ENCODE assay signal across 14 cellular contexts in the genomic region with DNA sequence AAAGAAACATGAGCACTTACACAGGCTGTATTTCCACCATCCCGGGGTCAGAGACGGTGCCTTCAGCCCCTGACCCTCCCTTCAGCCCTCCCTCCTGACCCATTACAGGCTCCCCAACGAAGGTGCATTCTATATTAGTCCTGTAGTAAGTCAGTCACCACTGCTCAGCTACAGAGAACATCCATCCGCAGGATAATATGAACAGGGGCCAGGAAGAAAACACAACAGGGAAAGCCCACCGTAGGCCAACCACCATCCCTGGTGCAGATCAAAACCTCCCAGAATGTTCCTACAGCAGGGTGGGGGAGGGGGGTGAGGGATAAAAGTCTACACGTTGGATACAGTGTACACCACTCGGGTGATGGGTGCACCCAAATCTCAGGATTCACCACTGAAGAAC. TPM values are rescaled to one million over a fixed set of nuclear protein-coding genes. Genes with fewer than 3 reads are reported as not detected.
DNase-seq lines count a peak whose midpoint lies in the region; ATAC-seq and TF ChIP-seq lines count a peak whose summit lies in the region.
"Had no signal": no experiment of that assay in that cellular context is flagged by ENCODE, and none has a peak within 500 bp of the region (broad histone marks: within the 10 kb centered on the region; RNA-seq: fewer than 3 reads in every experiment).

No MANE protein-coding gene starts in this region.

- H3K79me2 ChIP-seq in ACC112 (ENCODE audit: control insufficient read depth, insufficient read depth, low read length, unreplicated experiment), result peaks cover 61% of the 10 kb centered on the region

- H3K36me3 ChIP-seq in ACC112 (ENCODE audit: insufficient read depth, low read length) (no peaks in the 10 kb centered on the region), SJCRH30 (peaks cover 17% of the 10 kb centered on the region)

- H3K27me3 Mint-ChIP-seq in glutamatergic neuron (ENCODE audit: unreplicated experiment) (peaks cover 1% of the 10 kb centered on the region), progenitor cell of endocrine pancreas (no peaks in the 10 kb centered on the region)
- H3K27me3 Mint-ChIP-seq: activated CD4-positive, alpha-beta T cell treated with anti-CD3 and anti-CD28 coated beads, Interleukin-2, amount 10 ng/mL, durations not matched to agents 24 days and 14 days had no signal

- DNase-seq in SJCRH30 (no peak), glutamatergic neuron (no peak), progenitor cell of endocrine pancreas (ENCODE audit: low spot score, unreplicated experiment) (no peak), NCI-H2196 (lab: John Stamatoyannopoulos, UW; ENCODE audit: unreplicated experiment) (no peak), SW480 (ENCODE audit: low spot score) (no peak)
- no peak for DNase-seq in central memory CD4-positive, alpha-beta T cell
- DNase-seq: activated CD4-positive, alpha-beta T cell treated with anti-CD3 and anti-CD28 coated beads, Interleukin-2, amount 10 ng/mL, durations not matched to agents 24 days and 14 days; anterior cingulate cortex; effector CD8-positive, alpha-beta T cell; OCI-M1 had no signal

- H3K4me1 Mint-ChIP-seq in glutamatergic neuron (ENCODE audit: low read depth, unreplicated experiment) (peaks cover 57% of the 10 kb centered on the region), progenitor cell of endocrine pancreas (ENCODE audit: low read depth) (peaks cover 28% of the 10 kb centered on the region)
- H3K4me1 Mint-ChIP-seq: activated CD4-positive, alpha-beta T cell treated with anti-CD3 and anti-CD28 coated beads, Interleukin-2, amount 10 ng/mL, durations not matched to agents 24 days and 14 days had no signal

- H3K27ac ChIP-seq in ACC112 (ENCODE audit: low read depth, low read length) (peak overlapping the region; percentile 96), SJCRH30 (0 out of 2 replicates have a peak overlapping the region, but pooled peaks have one; percentile 1)

- H3K27me3 ChIP-seq in ACC112 (ENCODE audit: insufficient read depth, low read length), result no peaks in the 10 kb centered on the region
- no peaks in the 10 kb centered on the region for H3K27me3 ChIP-seq in SJCRH30

- H3K4me3 Mint-ChIP-seq in glutamatergic neuron (ENCODE audit: unreplicated experiment) (peak overlapping the region; percentile 75), progenitor cell of endocrine pancreas (ENCODE audit: low read depth) (no peak overlapping the region)
- H3K4me3 Mint-ChIP-seq: activated CD4-positive, alpha-beta T cell treated with anti-CD3 and anti-CD28 coated beads, Interleukin-2, amount 10 ng/mL, durations not matched to agents 24 days and 14 days; activated T-helper 1 cell treated with anti-CD3 and anti-CD28 coated beads, Interleukin-12 subunit alpha, Interleukin-12 subunit beta, Interleukin-2, Interleukin-4 antibody, amounts not matched to agents 30 ng/mL and 10 ng/mL and 1 ng/mL, durations not matched to agents 14 hours and 24 hours and 36 hours; T-helper 2 cell treated with Interferon-gamma antibody and Interleukin-4, amounts not matched to agents 5 μg/mL and 100 μg/mL, for 36 hours had no signal

- H3K27ac Mint-ChIP-seq in glutamatergic neuron (ENCODE audit: unreplicated experiment), result peak overlapping the region; percentile 98
- peak overlapping the region; percentile 89 for H3K27ac Mint-ChIP-seq in progenitor cell of endocrine pancreas
- H3K27ac Mint-ChIP-seq: activated CD4-positive, alpha-beta T cell treated with anti-CD3 and anti-CD28 coated beads, Interleukin-2, amount 10 ng/mL, durations not matched to agents 24 days and 14 days; activated T-helper 1 cell treated with anti-CD3 and anti-CD28 coated beads, Interleukin-12 subunit alpha, Interleukin-12 subunit beta, Interleukin-2, Interleukin-4 antibody, amounts not matched to agents 30 ng/mL and 10 ng/mL and 1 ng/mL, durations not matched to agents 14 hours and 24 hours and 36 hours; T-helper 2 cell treated with Interferon-gamma antibody and Interleukin-4, amounts not matched to agents 5 μg/mL and 100 μg/mL, for 36 hours had no signal

- H3K4me3 ChIP-seq in ACC112 (ENCODE audit: low read depth, low read length) (no peak overlapping the region), SJCRH30 (no peak overlapping the region)

- H2AFZ ChIP-seq in ACC112 (ENCODE audit: low read length, unreplicated experiment), result no peak overlapping the region

- H3K9me3 ChIP-seq in SJCRH30 (replicated peaks), result no peaks in the 10 kb centered on the region

- H3K4me1 ChIP-seq in ACC112 (ENCODE audit: control insufficient read depth, insufficient read depth, low read length, unreplicated experiment) (peaks cover 56% of the 10 kb centered on the region), SJCRH30 (peaks cover 57% of the 10 kb centered on the region)

- peaks cover 14% of the 10 kb centered on the region for H3K36me3 Mint-ChIP-seq in glutamatergic neuron (ENCODE audit: unreplicated experiment)
- H3K36me3 Mint-ChIP-seq in progenitor cell of endocrine pancreas (ENCODE audit: insufficient read depth), result peaks cover 9% of the 10 kb centered on the region

- TF ChIP-seq CTCF in glutamatergic neuron (IDR thresholded peaks at IDR 0.05; ENCODE audit: partially characterized antibody, unreplicated experiment) (no peak), progenitor cell of endocrine pancreas (IDR thresholded peaks at IDR 0.05; ENCODE audit: unreplicated experiment) (no peak)

- no peak for ATAC-seq in GM21528 (IDR thresholded peaks at IDR 0.05; ENCODE audit: low FRiP score, unreplicated experiment)

- H3K9me3 Mint-ChIP-seq in glutamatergic neuron (ENCODE audit: unreplicated experiment) (peaks cover 6% of the 10 kb centered on the region), progenitor cell of endocrine pancreas (ENCODE audit: low read depth) (no peaks in the 10 kb centered on the region)
- H3K9me3 Mint-ChIP-seq: activated CD4-positive, alpha-beta T cell treated with anti-CD3 and anti-CD28 coated beads, Interleukin-2, amount 10 ng/mL, durations not matched to agents 24 days and 14 days; activated T-helper 1 cell treated with anti-CD3 and anti-CD28 coated beads, Interleukin-12 subunit alpha, Interleukin-12 subunit beta, Interleukin-2, Interleukin-4 antibody, amounts not matched to agents 30 ng/mL and 10 ng/mL and 1 ng/mL, durations not matched to agents 14 hours and 24 hours and 36 hours; T-helper 2 cell treated with Interferon-gamma antibody and Interleukin-4, amounts not matched to agents 5 μg/mL and 100 μg/mL, for 36 hours had no signal

RNA-seq across cellular contexts. Expression of gene PXDN, which starts 15.1 kb away (rescaled TPM):
- total RNA-seq in SJCRH30 (2014; rRNA removed; shearing (Covaris generic)), result 312 and 322 TPM in 2 replicates
- total RNA-seq in glutamatergic neuron (ENCODE audit: unreplicated experiment), result 226 TPM
- total RNA-seq in progenitor cell of endocrine pancreas, result 242 and 256 TPM in 2 replicates
